Comparison of ENCODE assay signal across 20 cellular contexts in the genomic region with DNA sequence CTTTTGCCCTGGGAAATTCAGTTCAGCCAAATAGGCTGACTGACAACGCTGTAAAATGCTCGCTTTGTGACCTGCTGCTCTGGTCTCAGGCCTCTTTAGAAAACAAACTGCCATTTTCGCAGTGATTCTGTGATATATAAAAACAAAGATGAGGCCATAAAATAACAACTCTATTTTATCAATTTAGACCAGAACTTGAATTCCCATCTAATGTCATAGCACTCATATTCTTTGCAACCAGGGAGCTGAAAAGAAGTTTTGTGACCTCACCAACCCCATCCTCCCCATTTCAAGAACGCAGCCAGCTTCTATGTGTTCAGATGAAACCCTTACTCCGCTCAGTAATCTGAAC. TPM values are rescaled to one million over a fixed set of nuclear protein-coding genes. Genes with fewer than 3 reads are reported as not detected.
DNase-seq lines count a peak whose midpoint lies in the region; ATAC-seq and TF ChIP-seq lines count a peak whose summit lies in the region.
"Had no signal": no experiment of that assay in that cellular context is flagged by ENCODE, and none has a peak within 500 bp of the region (broad histone marks: within the 10 kb centered on the region; RNA-seq: fewer than 3 reads in every experiment).

No MANE protein-coding gene starts in this region.

- H3K9me3 ChIP-seq in H9 (ENCODE audit: control insufficient read depth, low read depth, low read length) (no peaks in the 10 kb centered on the region), SJCRH30 (replicated peaks) (no peaks in the 10 kb centered on the region), psoas muscle (no peaks in the 10 kb centered on the region)
- H3K9me3 ChIP-seq: neutrophil, right lobe of liver, testis had no signal

- H3K56ac ChIP-seq in H9 (ENCODE audit: insufficient read length, low read depth, low read length) = no peak overlapping the region

- peaks cover 6% of the 10 kb centered on the region; the same call in 1 of the 2 replicates for H3K4me1 ChIP-seq in H9 (ENCODE audit: insufficient read depth, low read length)
- H3K4me1 ChIP-seq in SJCRH30 = peaks cover 14% of the 10 kb centered on the region; the same call in 1 of the 2 replicates
- peaks cover 35% of the 10 kb centered on the region for H3K4me1 ChIP-seq in psoas muscle
- H3K4me1 ChIP-seq: foreskin keratinocyte, right lobe of liver, testis had no signal

- H2BK20ac ChIP-seq in H9 (ENCODE audit: low read depth, low read length, poor library complexity, severe bottlenecking) = no peak overlapping the region

- H3K36me3 ChIP-seq in SJCRH30 (no peaks in the 10 kb centered on the region), psoas muscle (ENCODE audit: insufficient read depth in 1 of 2, low read depth in 1 of 2) (no peaks in the 10 kb centered on the region)
- H3K36me3 ChIP-seq: neutrophil, right lobe of liver had no signal

- H4K91ac ChIP-seq in H9 (ENCODE audit: insufficient read length, low read depth, low read length) = no peak overlapping the region

- no peaks in the 10 kb centered on the region for H3K9me3 Mint-ChIP-seq in H9
- H3K9me3 Mint-ChIP-seq: activated T-cell treated with anti-CD3 and anti-CD28 coated beads, Interleukin-2, amount 50 U/mL, for 24 hours had no signal

- no peak overlapping the region for H3K23ac ChIP-seq in H9 (ENCODE audit: insufficient read length, low read depth, low read length)

- peak overlapping the region in 2 of 3 experiments; percentile 57 to 87; a peak in 3 of 7 replicates for H3K27ac Mint-ChIP-seq in H9
- H3K27ac Mint-ChIP-seq: activated T-cell treated with anti-CD3 and anti-CD28 coated beads, Interleukin-2, amount 50 U/mL, for 24 hours had no signal

- no peak overlapping the region for H2BK120ac ChIP-seq in H9 (ENCODE audit: low read depth, low read length, poor library complexity, severe bottlenecking)

- H4K5ac ChIP-seq in H9 (ENCODE audit: insufficient read length, low read depth, low read length) = no peak overlapping the region

- H2BK5ac ChIP-seq in H9 (ENCODE audit: insufficient read length, low read length) = no peak overlapping the region

- H2BK12ac ChIP-seq in H9 (ENCODE audit: insufficient read length, low read depth, low read length) = no peak overlapping the region

- intact Hi-C loops in psoas muscle (cut with DNase I) = no loop called here

- no peak overlapping the region for H4K8ac ChIP-seq in H9 (replicated peaks; ENCODE audit: insufficient read length, low read depth, low read length)

- H3K4me2 ChIP-seq in H9 (ENCODE audit: insufficient read depth, insufficient read length, low read length) = no peak overlapping the region

- H3K18ac ChIP-seq in H9 (ENCODE audit: insufficient read length, low read depth, low read length) = no peak overlapping the region

- no peak overlapping the region for H3T11ph ChIP-seq in H9 (ENCODE audit: low read length)

- 0 out of 5 replicates have a peak overlapping the region, but pooled peaks of 1 of the 2 experiments have one; percentile 27 for H3K4me3 Mint-ChIP-seq in H9
- H3K4me3 Mint-ChIP-seq: activated T-cell treated with anti-CD3 and anti-CD28 coated beads, Interleukin-2, amount 50 U/mL, for 24 hours had no signal

- WGBS in H9 (ENCODE audit: extremely low coverage, insufficient read length, low lambda C conversion rate) = no CpG with 5 or more reads among the region's 5 CpGs
- WGBS in psoas muscle, 3 donors = 50 to 60% (median 52%) methylated on average over 5 of the region's 5 CpGs

- peaks cover 12% of the 10 kb centered on the region; the same call in 1 of the 2 replicates for H3K79me2 ChIP-seq in H9 (ENCODE audit: insufficient read depth, low read length)

- H3K4ac ChIP-seq in H9 (ENCODE audit: low read depth, low read length) = no peak overlapping the region

- H3K27me3 ChIP-seq in H9 (ENCODE audit: insufficient read depth, low read length) (no peaks in the 10 kb centered on the region), SJCRH30 (no peaks in the 10 kb centered on the region), layer of hippocampus (ENCODE audit: control insufficient read depth, insufficient read depth, low read length) (no peaks in the 10 kb centered on the region), psoas muscle (ENCODE audit: insufficient read depth in 3 of 3, low read length in 2 of 3) (no peaks in the 10 kb centered on the region)
- H3K27me3 ChIP-seq: foreskin keratinocyte, neutrophil, right lobe of liver, testis had no signal

- H2BK15ac ChIP-seq in H9 (ENCODE audit: low read depth, low read length) = no peak overlapping the region

- no peaks in the 10 kb centered on the region for H4K20me1 ChIP-seq in H9 (ENCODE audit: control insufficient read depth, insufficient read depth, insufficient read length)

- no peak overlapping the region for H2AK5ac ChIP-seq in H9 (ENCODE audit: insufficient read length, low read length)

- H3K14ac ChIP-seq in H9 (ENCODE audit: insufficient read depth, low read length) = no peak overlapping the region

- H3K9ac ChIP-seq in H9 (ENCODE audit: extremely low read depth, insufficient read length, low read length) = no peak overlapping the region

- DNase-seq in H9 (no peak), SJCRH30 (peak in 1 of 2 experiments; percentile 8), psoas muscle (no peak), KG1 (lab: John Stamatoyannopoulos, UW) (no peak), NCI-H2081 treated with DMSO at 0.1 percent for 48 hours (lab: John Stamatoyannopoulos, UW) (no peak)
- DNase-seq: activated CD4-positive, CD25-positive, alpha-beta regulatory T cell treated with anti-CD3 and anti-CD28 coated beads, Interleukin-2, amount 50 U/mL, for 72 hours; activated naive CD4-positive, alpha-beta T cell treated with Interleukin-2 at 50 U/mL for 16 hours; activated T-cell treated with anti-CD3 and anti-CD28 coated beads, Interleukin-2, amount 50 U/mL, for 24 hours; amniotic stem cell; foreskin keratinocyte; NCI-H1048; NCI-H446; right lobe of liver; RPMI8226; testis had no signal

- peaks cover 5 to 12% (median 6%) of the 10 kb centered on the region in 3 experiments; a peak in 5 of 7 replicates for H3K36me3 Mint-ChIP-seq in H9 (ENCODE audit: insufficient read depth in 1 of 3, low read depth in 3 of 3)

- ATAC-seq in psoas muscle (peak in 3 of 4 donors; percentile 13 to 38 (median 21)), HG02571 (IDR thresholded peaks at IDR 0.05; ENCODE audit: unreplicated experiment) (no peak), GM21381 (IDR thresholded peaks at IDR 0.05; ENCODE audit: unreplicated experiment) (no peak)
- ATAC-seq: right lobe of liver had no signal

- no peak overlapping the region for H3K4me3 ChIP-seq in SJCRH30
- H3K4me3 ChIP-seq in psoas muscle = peak overlapping the region; percentile 0
- H3K4me3 ChIP-seq: right lobe of liver, testis had no signal

- no peak overlapping the region for H2AFZ ChIP-seq in H9 (ENCODE audit: low read length)

- no peaks in the 10 kb centered on the region for H3K79me1 ChIP-seq in H9 (ENCODE audit: insufficient read depth, low read depth, low read length, poor library complexity, severe bottlenecking)

- H3K23me2 ChIP-seq in H9 (ENCODE audit: insufficient read length, low read depth, low read length, poor library complexity, severe bottlenecking) = no peaks in the 10 kb centered on the region

- H3K27ac ChIP-seq in H9 (ENCODE audit: insufficient read length, low read depth, low read length) (no peak overlapping the region), SJCRH30 (peak overlapping the region; percentile 83), layer of hippocampus (ENCODE audit: low read depth, low read length) (peak overlapping the region; percentile 23), psoas muscle (peak overlapping the region; percentile 73)
- H3K27ac ChIP-seq: C4-2B, foreskin keratinocyte, neutrophil, right lobe of liver, testis had no signal

- TF ChIP-seq CTCF in H9 (conservative IDR thresholded peaks at IDR 0.05) (no peak), psoas muscle (IDR thresholded peaks at IDR 0.05) (no peak)

- H3K4me1 Mint-ChIP-seq in H9 = peaks cover 60 to 71% of the 10 kb centered on the region in 2 experiments

- H3K27me3 Mint-ChIP-seq in H9 (ENCODE audit: low read depth) = no peaks in the 10 kb centered on the region
- H3K27me3 Mint-ChIP-seq: activated T-cell treated with anti-CD3 and anti-CD28 coated beads, Interleukin-2, amount 50 U/mL, for 24 hours had no signal

RNA-seq across cellular contexts. Expression of a gene that starts 40.3 kb away (rescaled TPM):
- total RNA-seq in H9 (2021) (85.8 and 99.4 TPM in 2 replicates), psoas muscle (10 to 100 TPM; 36.8 to 68.9 (median 55.1) TPM)
- total RNA-seq in SJCRH30 (2014; rRNA removed; shearing (Covaris generic)) = 35.1 and 37.3 TPM in 2 replicates
- polyA plus RNA-seq in psoas muscle = 10 to 100 TPM in 1 of 3 donors, 1 to 10 TPM in 2; 8.6 to 23.9 (median 8.9) TPM

Comparison
In these comparisons a context has a peak if more than half of its experiments do, and no peak if none do; other contexts are left out.
1. ATAC-seq: peak in psoas muscle (3 of 4); none in HG02571 (single experiment) and GM21381 (single experiment).